ENCODE assay signal across 18 cellular contexts in the genomic region with DNA sequence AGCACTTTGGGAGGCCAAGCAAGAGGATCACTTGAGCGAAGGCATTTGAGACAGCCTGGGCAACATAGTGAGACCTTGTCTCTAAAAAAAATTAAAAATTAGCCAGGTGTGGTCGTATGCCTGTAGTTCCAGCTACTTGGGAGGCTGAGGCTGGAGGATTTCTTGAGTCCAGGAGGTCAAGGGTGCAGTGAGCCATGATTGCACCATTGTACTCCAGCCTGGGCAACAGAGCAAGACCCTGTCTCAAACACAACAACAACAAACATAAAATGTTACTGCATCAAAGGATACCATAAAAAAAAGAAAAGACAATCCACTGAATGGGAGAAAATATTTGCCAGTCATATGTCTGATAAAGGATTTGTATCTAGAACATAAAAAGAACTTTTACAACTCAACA.
DNase-seq lines count a peak whose midpoint lies in the region; ATAC-seq and TF ChIP-seq lines count a peak whose summit lies in the region.
"Had no signal": no experiment of that assay in that cellular context is flagged by ENCODE, and none has a peak within 500 bp of the region (broad histone marks: within the 10 kb centered on the region; RNA-seq: fewer than 3 reads in every experiment).

No MANE protein-coding gene starts in this region.

- ATAC-seq in CD4-positive, alpha-beta T cell (ENCODE audit: poor library complexity) = no peak
- no peak for ATAC-seq in T-helper 17 cell
- ATAC-seq in naive thymus-derived CD4-positive, alpha-beta T cell = no peak
- no peak for ATAC-seq in body of pancreas

- no peaks in the 10 kb centered on the region for H3K9me3 Mint-ChIP-seq in CD4-positive, alpha-beta T cell
- H3K9me3 Mint-ChIP-seq in naive thymus-derived CD4-positive, alpha-beta T cell = peaks cover 0 to 8% (median 0%) of the 10 kb centered on the region in 11 donors
- H3K9me3 Mint-ChIP-seq: CD4-positive, alpha-beta memory T cell had no signal

- CTCF ChIA-PET in CD4-positive, alpha-beta T cell (lab: Charles Lee) = no interaction called here
- CTCF ChIA-PET in naive thymus-derived CD4-positive, alpha-beta T cell (lab: Charles Lee) = interaction anchor here (0.7 to 1.3 kb wide), 2 partner anchors 7 to 8 kb away, joined by 3 to 6 read pairs; no protein-coding TSS in a partner anchor

- peaks cover 9 to 54% of the 10 kb centered on the region in 2 donors for H3K4me1 ChIP-seq in naive thymus-derived CD4-positive, alpha-beta T cell (ENCODE audit: control insufficient read depth in 2 of 2, insufficient read depth in 2 of 2, low read length in 2 of 2)
- peaks cover 17% of the 10 kb centered on the region for H3K4me1 ChIP-seq in body of pancreas
- H3K4me1 ChIP-seq: BLaER1 had no signal

- H3K36me3 Mint-ChIP-seq in CD4-positive, alpha-beta T cell (ENCODE audit: low read depth) = peaks cover 37% of the 10 kb centered on the region
- peaks cover 2% of the 10 kb centered on the region for H3K36me3 Mint-ChIP-seq in T-helper 17 cell (ENCODE audit: low read depth)
- H3K36me3 Mint-ChIP-seq in naive thymus-derived CD4-positive, alpha-beta T cell = peaks cover 0 to 42% (median 8%) of the 10 kb centered on the region in 5 donors

- no peaks in the 10 kb centered on the region for H3K27me3 ChIP-seq in CD4-positive, alpha-beta T cell (ENCODE audit: control insufficient read depth, insufficient read depth, low read length)
- no peaks in the 10 kb centered on the region for H3K27me3 ChIP-seq in naive thymus-derived CD4-positive, alpha-beta T cell (ENCODE audit: control insufficient read depth in 2 of 2, insufficient read depth in 2 of 2, low read length in 2 of 2)
- H3K27me3 ChIP-seq in body of pancreas = no peaks in the 10 kb centered on the region
- H3K27me3 ChIP-seq: BLaER1 had no signal

- POLR2A ChIA-PET in CD4-positive, alpha-beta T cell (lab: Charles Lee) = interaction anchor here (0.7 to 1.1 kb wide), 2 partner anchors 19 to 68 kb away, joined by 3 read pairs; no protein-coding TSS in a partner anchor
- POLR2A ChIA-PET in naive thymus-derived CD4-positive, alpha-beta T cell (lab: Charles Lee) = interaction anchor here (0.6 to 10.2 kb wide), 6 partner anchors 11 to 65 kb away, joined by 3 to 65 read pairs (median 4); no protein-coding TSS in a partner anchor

- H3K36me3 ChIP-seq in naive thymus-derived CD4-positive, alpha-beta T cell (ENCODE audit: control insufficient read depth in 2 of 3, insufficient read depth in 3 of 3, low read length in 3 of 3) = peaks cover 0 to 10% (median 0%) of the 10 kb centered on the region in 3 experiments
- no peaks in the 10 kb centered on the region for H3K36me3 ChIP-seq in body of pancreas (replicated peaks in 1 of 2; ENCODE audit: insufficient read depth in 1 of 2, low read depth in 2 of 2)

- peaks cover 68% of the 10 kb centered on the region for H3K4me1 Mint-ChIP-seq in CD4-positive, alpha-beta T cell (ENCODE audit: low read depth)
- H3K4me1 Mint-ChIP-seq in T-helper 17 cell = peaks cover 34% of the 10 kb centered on the region
- peaks cover 39 to 78% (median 62%) of the 10 kb centered on the region in 7 donors for H3K4me1 Mint-ChIP-seq in naive thymus-derived CD4-positive, alpha-beta T cell

- H3K27ac ChIP-seq in CD4-positive, alpha-beta T cell (ENCODE audit: low read depth, low read length) = no peak overlapping the region
- H3K27ac ChIP-seq in naive thymus-derived CD4-positive, alpha-beta T cell (ENCODE audit: low read depth, low read length) = no peak overlapping the region
- no peak overlapping the region for H3K27ac ChIP-seq in body of pancreas
- H3K27ac ChIP-seq: BLaER1, C4-2B, GM23248 had no signal

- WGBS in body of pancreas, 2 donors = 84 to 85% methylated on average over 2 of the region's 2 CpGs

- TF ChIP-seq CTCF in CD4-positive, alpha-beta T cell (IDR thresholded peaks at IDR 0.05) = no peak
- no peak for TF ChIP-seq CTCF in body of pancreas (IDR thresholded peaks at IDR 0.05)

- no peak overlapping the region for H3K4me3 Mint-ChIP-seq in CD4-positive, alpha-beta T cell
- H3K4me3 Mint-ChIP-seq in T-helper 17 cell = no peak overlapping the region
- H3K4me3 Mint-ChIP-seq in naive thymus-derived CD4-positive, alpha-beta T cell = no peak overlapping the region
- H3K4me3 Mint-ChIP-seq: B cell; CD4-positive, alpha-beta memory T cell had no signal

- intact Hi-C loops in CD4-positive, alpha-beta T cell (cut with DNase I, micrococcal nuclease) = no loop called here
- intact Hi-C loops in naive thymus-derived CD4-positive, alpha-beta T cell (cut with micrococcal nuclease) = no loop called here
- intact Hi-C loops in body of pancreas (cut with DNase I) = no loop called here

- H3K9me3 ChIP-seq in CD4-positive, alpha-beta T cell (ENCODE audit: control insufficient read depth, low read length) = no peaks in the 10 kb centered on the region
- H3K9me3 ChIP-seq in T-helper 17 cell (ENCODE audit: control insufficient read depth, low read length, poor library complexity, severe bottlenecking) (no peaks in the 10 kb centered on the region), body of pancreas (no peaks in the 10 kb centered on the region)
- no peaks in the 10 kb centered on the region for H3K9me3 ChIP-seq in naive thymus-derived CD4-positive, alpha-beta T cell (ENCODE audit: control insufficient read depth in 2 of 3, low read length in 3 of 3)
- H3K9me3 ChIP-seq: BLaER1 had no signal

- no peak for DNase-seq in CD4-positive, alpha-beta T cell
- DNase-seq in T-helper 17 cell (no peak), GM19240 (ENCODE audit: insufficient read length, low spot score) (no peak), body of pancreas (no peak), mesenteric fat pad (ENCODE audit: low spot score) (no peak)
- DNase-seq in naive thymus-derived CD4-positive, alpha-beta T cell = no peak
- DNase-seq: Calu3; CD4-positive, alpha-beta memory T cell; COR-L47; DMS53; DMS79 treated with DMSO at 0.1 percent for 48 hours; GF-D8; GM23248; H7; HCEC 1CT had no signal

- H3K4me3 ChIP-seq in naive thymus-derived CD4-positive, alpha-beta T cell (ENCODE audit: low read length) = no peak overlapping the region
- no peak overlapping the region for H3K4me3 ChIP-seq in body of pancreas
- H3K4me3 ChIP-seq: BLaER1, GM23248 had no signal

- H3K27me3 Mint-ChIP-seq in CD4-positive, alpha-beta T cell = no peaks in the 10 kb centered on the region
- no peaks in the 10 kb centered on the region for H3K27me3 Mint-ChIP-seq in T-helper 17 cell
- H3K27me3 Mint-ChIP-seq in naive thymus-derived CD4-positive, alpha-beta T cell = no peaks in the 10 kb centered on the region
- H3K27me3 Mint-ChIP-seq: B cell; CD4-positive, alpha-beta memory T cell had no signal

- H3K27ac Mint-ChIP-seq in CD4-positive, alpha-beta T cell = peak overlapping the region; percentile 94
- H3K27ac Mint-ChIP-seq in T-helper 17 cell = peak overlapping the region; percentile 85
- peak overlapping the region in 5 of 9 donors; percentile 19 to 98 (median 53) for H3K27ac Mint-ChIP-seq in naive thymus-derived CD4-positive, alpha-beta T cell
- H3K27ac Mint-ChIP-seq: B cell had no signal

- TF ChIP-seq POLR2A in body of pancreas (IDR thresholded peaks at IDR 0.05) = no peak
